8 cellular contexts compared by ENCODE assay signal in the genomic region with DNA sequence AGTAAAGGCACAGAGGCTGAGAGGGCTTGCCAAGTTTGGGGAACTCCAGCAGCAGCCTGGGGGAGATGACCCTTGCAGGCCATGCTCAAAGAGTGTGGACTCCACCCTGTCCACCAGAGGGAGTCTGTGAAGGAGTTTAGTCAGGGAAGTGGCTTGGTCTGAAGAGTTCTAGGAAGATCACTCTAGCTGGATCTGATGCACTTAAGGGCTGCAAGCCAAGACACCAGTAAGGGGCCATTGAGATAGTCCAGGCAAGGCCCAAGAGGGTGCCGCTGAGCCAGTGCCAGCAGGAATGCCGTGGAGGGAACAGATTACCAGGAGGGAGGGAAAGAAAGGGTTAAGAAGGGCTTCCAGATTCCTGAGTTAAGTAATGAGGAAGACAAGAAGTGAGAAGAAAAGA.
DNase-seq lines count a peak whose midpoint lies in the region; ATAC-seq lines count a peak whose summit lies in the region.

No MANE protein-coding gene starts in this region.

- intact Hi-C loops in left colon (cut with DNase I, micrococcal nuclease) = loop anchor here in 1 of 2 donors (2.0 kb wide), 1 partner anchor 64 kb away; no protein-coding TSS in a partner anchor

- DNase-seq in NCI-H146 (lab: John Stamatoyannopoulos, UW) (peak; percentile 21), NCI-H146 treated with DMSO at 0.1 percent for 48 hours (lab: John Stamatoyannopoulos, UW; ENCODE audit: unreplicated experiment) (no peak), SK-N-DZ (ENCODE audit: low spot score) (peak; percentile 70), T47D (ENCODE audit: low read depth in 1 of 2, low spot score in 1 of 2) (peak; percentile 26 to 77), left colon (peak; percentile 38 to 64)
- DNase-seq in stimulated activated CD8-positive, alpha-beta memory T cell treated with anti-CD3 and anti-CD28 coated beads, Interleukin-15, amount 100 ng/mL, for 48 hours (ENCODE audit: low read depth in 2 of 2) = peak; percentile 25 to 38

- in situ Hi-C loops in T47D (cut with HindIII; ENCODE audit: low pct_unique_long_range_greater_than_20kb, low sequenced_read_pairs) = no loop called here

- ATAC-seq in GM19467 (IDR thresholded peaks at IDR 0.05; ENCODE audit: unreplicated experiment) (peak; percentile 55), HG03521 (IDR thresholded peaks at IDR 0.05; ENCODE audit: unreplicated experiment) (peak; percentile 90), left colon (peak; percentile 95)
